In the genomic region with DNA sequence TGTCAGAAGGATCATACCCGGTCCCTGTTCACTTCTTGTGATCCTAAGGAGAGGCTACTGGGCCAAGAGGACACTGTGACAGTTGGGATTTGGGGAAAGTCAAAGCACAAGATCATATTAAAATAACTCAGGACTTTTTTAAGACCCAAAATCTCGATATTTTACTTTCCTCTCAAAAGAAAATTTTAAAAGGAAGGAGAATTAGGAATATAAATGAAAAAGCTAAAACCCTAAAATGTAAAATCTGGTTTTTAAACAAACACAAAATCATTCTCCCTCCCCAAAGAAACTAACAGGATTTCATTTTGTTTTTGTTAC, we compare ENCODE assay signal across 19 cellular contexts. TPM values are rescaled to one million over a fixed set of nuclear protein-coding genes. Genes with fewer than 3 reads are reported as not detected.
A peak's percentile ranks its signal among the peaks of the same experiment; 100 is the strongest.
DNase-seq lines count a peak whose midpoint lies in the region; ATAC-seq, FAIRE-seq and TF ChIP-seq lines count a peak whose summit lies in the region.
"Had no signal": no experiment of that assay in that cellular context is flagged by ENCODE, and none has a peak within 500 bp of the region (broad histone marks: within the 10 kb centered on the region; RNA-seq: fewer than 3 reads in every experiment).

No MANE protein-coding gene starts in this region.

- intact Hi-C loops in K562 (cut with micrococcal nuclease) (loop anchor here (5.0 kb wide), 1 partner anchor 33 kb away; no protein-coding TSS in a partner anchor), upper lobe of right lung (cut with DNase I) (no loop called here)

- POLR2A ChIA-PET in K562 (lab: Yijun Ruan, JAX), result interaction anchor here (1.0 to 1.6 kb wide), 4 partner anchors 11 to 33 kb away, joined by 3 to 8 read pairs (median 3); no protein-coding TSS in a partner anchor
- POLR2A ChIA-PET in activated CD4-positive, alpha-beta memory T cell treated with anti-CD3 and anti-CD28 coated beads, Interleukin-2, amount 10 ng/mL, durations not matched to agents 7 days and 5 days (lab: Charles Lee), result no interaction called here

- no peak for DNase-seq in activated naive CD8-positive, alpha-beta T cell treated with anti-CD3 and anti-CD28 coated beads, Interleukin-2, amount 50 U/mL, for 24 hours
- DNase-seq in activated naive CD8-positive, alpha-beta T cell treated with anti-CD3 and anti-CD28 coated beads for 36 hours, result no peak
- DNase-seq in K562 (ENCODE audit: extremely low read depth in 1 of 4, low spot score in 3 of 4) (peak in 1 of 4 experiments; percentile 6), neuronal stem cell (ENCODE audit: low spot score) (no peak), upper lobe of right lung (no peak), HTR-8/SVneo (ENCODE audit: insufficient read length, low spot score) (no peak)
- DNase-seq in activated CD4-positive, alpha-beta memory T cell treated with anti-CD3 and anti-CD28 coated beads, Interleukin-2, amount 10 ng/mL, durations not matched to agents 7 days and 5 days, result no peak
- DNase-seq: 8988T, AML-193, Calu3, DMS79, GOT3, H9, IMR-90 had no signal

- no peak overlapping the region for H4K91ac ChIP-seq in neuronal stem cell (ENCODE audit: low read depth, low read length, poor library complexity)

- H4K8ac ChIP-seq in neuronal stem cell (ENCODE audit: low read depth, low read length), result no peak overlapping the region

- H3K4ac ChIP-seq in neuronal stem cell (ENCODE audit: low read length), result no peak overlapping the region

- no peak overlapping the region for H3K18ac ChIP-seq in neuronal stem cell (ENCODE audit: low read length)

- no peaks in the 10 kb centered on the region for H3K9me1 ChIP-seq in K562 (ENCODE audit: control insufficient read depth, insufficient read depth, low read length)

- H3K36me3 ChIP-seq in K562 (ENCODE audit: control insufficient read depth, insufficient read depth, low read length), result no peaks in the 10 kb centered on the region
- H3K36me3 ChIP-seq in neuronal stem cell (replicated peaks in 1 of 2; ENCODE audit: control insufficient read depth in 2 of 2, insufficient read depth in 2 of 2, low read length in 2 of 2), result no peaks in the 10 kb centered on the region
- no peaks in the 10 kb centered on the region for H3K36me3 ChIP-seq in upper lobe of right lung

- H3K4me2 ChIP-seq in K562 (ENCODE audit: insufficient read depth, low read length), result peak overlapping the region; percentile 64
- no peak overlapping the region for H3K4me2 ChIP-seq in neuronal stem cell (ENCODE audit: insufficient read depth, low read length, poor library complexity, severe bottlenecking)

- H3K79me2 ChIP-seq in K562 (ENCODE audit: control insufficient read depth, insufficient read depth, low read length), result peaks cover 9% of the 10 kb centered on the region; the same call in 1 of the 3 replicates

- no peak overlapping the region for H2BK12ac ChIP-seq in neuronal stem cell (ENCODE audit: low read length)

- H3K9me3 ChIP-seq in K562 (replicated peaks; ENCODE audit: control insufficient read depth, insufficient read depth, low read depth, low read length) (0 out of 2 replicates have a peak, but pooled peaks cover 2% of the 10 kb centered on the region), neuronal stem cell (replicated peaks in 1 of 2; ENCODE audit: control insufficient read depth in 2 of 2, insufficient read depth in 1 of 2, low read depth in 1 of 2, low read length in 2 of 2) (peaks cover 0 to 5% of the 10 kb centered on the region in 2 donors), upper lobe of right lung (no peaks in the 10 kb centered on the region)

- peak overlapping the region; percentile 28 for H3K4me3 ChIP-seq in K562
- H3K4me3 ChIP-seq in neuronal stem cell (ENCODE audit: low read length in 2 of 2), result peak overlapping the region in 1 of 2 donors; percentile 18
- H3K4me3 ChIP-seq in upper lobe of right lung, result no peak overlapping the region
- H3K4me3 ChIP-seq: GM12878 had no signal

- FAIRE-seq in K562 (lab: Jason Lieb, UNC) (no peak), HTR-8/SVneo (lab: Jason Lieb, UNC) (no peak)
- FAIRE-seq: GM12878, GM18507 had no signal

- H3K27ac Mint-ChIP-seq in activated naive CD8-positive, alpha-beta T cell treated with anti-CD3 and anti-CD28 coated beads, Interleukin-2, amount 50 U/mL, for 24 hours, result peak overlapping the region; percentile 14
- no peak overlapping the region for H3K27ac Mint-ChIP-seq in activated naive CD8-positive, alpha-beta T cell treated with anti-CD3 and anti-CD28 coated beads for 36 hours
- no peak overlapping the region for H3K27ac Mint-ChIP-seq in activated CD4-positive, alpha-beta memory T cell treated with anti-CD3 and anti-CD28 coated beads, Interleukin-2, amount 10 ng/mL, durations not matched to agents 7 days and 5 days
- H3K27ac Mint-ChIP-seq: CD4-positive, CD25-positive, alpha-beta regulatory T cell; H9 had no signal

- H2AFZ ChIP-seq in K562 (ENCODE audit: low read depth, low read length) (peak overlapping the region; percentile 88), neuronal stem cell (ENCODE audit: low read length) (peak overlapping the region; percentile 31)

- H3K27ac ChIP-seq in K562 (ENCODE audit: extremely low read depth, low read depth, low read length) (peak overlapping the region; percentile 86), neuronal stem cell (replicated peaks; ENCODE audit: low read length) (no peak overlapping the region), upper lobe of right lung (no peak overlapping the region)

- WGBS in K562 (ENCODE audit: insufficient coverage, low coverage, missing lambda C conversion rate), result 5% methylated on average over 2 of the region's 2 CpGs
- WGBS in neuronal stem cell (ENCODE audit: extremely low coverage in 2 of 2, insufficient read length in 2 of 2, insufficient replicate concordance in 1 of 2), 2 donors, result no CpG with 5 or more reads among the region's 2 CpGs

- H3K27me3 ChIP-seq in K562 (ENCODE audit: control insufficient read depth in 2 of 2, insufficient read depth in 2 of 2, low read length in 2 of 2), result no peaks in the 10 kb centered on the region
- H3K27me3 ChIP-seq in neuronal stem cell (ENCODE audit: control insufficient read depth in 3 of 3, insufficient read depth in 3 of 3, low read depth in 1 of 3, low read length in 3 of 3), result no peaks in the 10 kb centered on the region
- peaks cover 8% of the 10 kb centered on the region for H3K27me3 ChIP-seq in upper lobe of right lung
- H3K27me3 ChIP-seq: BLaER1 treated with 17β-estradiol and CSF1 and Interleukin-3, amounts not matched to agents 10 nM and 100 nM had no signal

- TSS peak; percentile 94 for BruUV-seq in K562 (replicated peaks; lab: Mats Ljungman, UMichigan)

- in situ Hi-C loops in K562 (cut with MboI), result no loop called here

- H3K9me3 Mint-ChIP-seq in activated naive CD8-positive, alpha-beta T cell treated with anti-CD3 and anti-CD28 coated beads, Interleukin-2, amount 50 U/mL, for 24 hours, result no peaks in the 10 kb centered on the region
- no peaks in the 10 kb centered on the region for H3K9me3 Mint-ChIP-seq in activated naive CD8-positive, alpha-beta T cell treated with anti-CD3 and anti-CD28 coated beads for 36 hours
- H3K9me3 Mint-ChIP-seq in activated CD4-positive, alpha-beta memory T cell treated with anti-CD3 and anti-CD28 coated beads, Interleukin-2, amount 10 ng/mL, durations not matched to agents 7 days and 5 days, result peaks cover 2% of the 10 kb centered on the region

- no peak for TF ChIP-seq POLR2A in K562 (conservative IDR thresholded peaks at IDR 0.05)

- CTCF ChIA-PET in K562 (lab: Yijun Ruan, JAX; ENCODE audit: low intra/inter-chr PET ratio), result interaction anchor here (1.0 kb wide), 1 partner anchor 51 kb away, joined by 3 read pairs; no protein-coding TSS in a partner anchor
- CTCF ChIA-PET in activated CD4-positive, alpha-beta memory T cell treated with anti-CD3 and anti-CD28 coated beads, Interleukin-2, amount 10 ng/mL, durations not matched to agents 7 days and 5 days (lab: Charles Lee), result no interaction called here

- H3K4me1 ChIP-seq in K562 (replicated peaks in 1 of 2; ENCODE audit: control insufficient read depth in 2 of 2, insufficient read depth in 2 of 2, low read length in 2 of 2) (peaks cover 9 to 44% of the 10 kb centered on the region in 2 experiments), neuronal stem cell (ENCODE audit: control insufficient read depth in 2 of 2, insufficient read depth in 1 of 2, low read depth in 1 of 2, low read length in 2 of 2) (peaks cover 0 to 15% of the 10 kb centered on the region in 2 donors), upper lobe of right lung (no peaks in the 10 kb centered on the region)

- H2BK15ac ChIP-seq in neuronal stem cell (ENCODE audit: low read length), result no peak overlapping the region

- H2BK120ac ChIP-seq in neuronal stem cell (ENCODE audit: low read depth, low read length), result no peak overlapping the region

- TF ChIP-seq EP300 in K562 (IDR thresholded peaks at IDR 0.05; ENCODE audit: low read length), result no peak

- TF ChIP-seq RAD21 in K562 (CRISPR knock-in tag; conservative IDR thresholded peaks at IDR 0.05 in 1 of 2, IDR thresholded peaks at IDR 0.05 in 1 of 2), result no peak

- no peak overlapping the region for H2AK5ac ChIP-seq in neuronal stem cell (ENCODE audit: low read depth, low read length)

- no peak for ATAC-seq in activated naive CD8-positive, alpha-beta T cell treated with anti-CD3 and anti-CD28 coated beads, Interleukin-2, amount 50 U/mL, for 24 hours
- ATAC-seq in K562 (peak; percentile 47), upper lobe of right lung (no peak)
- ATAC-seq: GM12878 had no signal

- H3K36me3 Mint-ChIP-seq in activated naive CD8-positive, alpha-beta T cell treated with anti-CD3 and anti-CD28 coated beads, Interleukin-2, amount 50 U/mL, for 24 hours (ENCODE audit: low read depth), result no peaks in the 10 kb centered on the region
- H3K36me3 Mint-ChIP-seq in activated naive CD8-positive, alpha-beta T cell treated with anti-CD3 and anti-CD28 coated beads for 36 hours, result no peaks in the 10 kb centered on the region
- H3K36me3 Mint-ChIP-seq in activated CD4-positive, alpha-beta memory T cell treated with anti-CD3 and anti-CD28 coated beads, Interleukin-2, amount 10 ng/mL, durations not matched to agents 7 days and 5 days (ENCODE audit: low read depth), result peaks cover 12% of the 10 kb centered on the region
- H3K36me3 Mint-ChIP-seq: CD4-positive, CD25-positive, alpha-beta regulatory T cell had no signal

- H2BK5ac ChIP-seq in neuronal stem cell (ENCODE audit: low read length), result no peak overlapping the region

- no peak overlapping the region for H3K4me3 Mint-ChIP-seq in activated naive CD8-positive, alpha-beta T cell treated with anti-CD3 and anti-CD28 coated beads, Interleukin-2, amount 50 U/mL, for 24 hours
- H3K4me3 Mint-ChIP-seq in activated naive CD8-positive, alpha-beta T cell treated with anti-CD3 and anti-CD28 coated beads for 36 hours, result no peak overlapping the region
- no peak overlapping the region for H3K4me3 Mint-ChIP-seq in activated CD4-positive, alpha-beta memory T cell treated with anti-CD3 and anti-CD28 coated beads, Interleukin-2, amount 10 ng/mL, durations not matched to agents 7 days and 5 days
- H3K4me3 Mint-ChIP-seq: CD4-positive, CD25-positive, alpha-beta regulatory T cell; H9 had no signal

- H3K79me1 ChIP-seq in neuronal stem cell (ENCODE audit: low read depth, low read length), result no peaks in the 10 kb centered on the region

- H3K4me1 Mint-ChIP-seq in activated naive CD8-positive, alpha-beta T cell treated with anti-CD3 and anti-CD28 coated beads, Interleukin-2, amount 50 U/mL, for 24 hours, result peaks cover 4% of the 10 kb centered on the region
- peaks cover 2% of the 10 kb centered on the region for H3K4me1 Mint-ChIP-seq in activated naive CD8-positive, alpha-beta T cell treated with anti-CD3 and anti-CD28 coated beads for 36 hours
- H3K4me1 Mint-ChIP-seq in activated CD4-positive, alpha-beta memory T cell treated with anti-CD3 and anti-CD28 coated beads, Interleukin-2, amount 10 ng/mL, durations not matched to agents 7 days and 5 days, result peaks cover 10% of the 10 kb centered on the region
- H3K4me1 Mint-ChIP-seq: CD4-positive, CD25-positive, alpha-beta regulatory T cell had no signal

- peaks cover 2% of the 10 kb centered on the region for H3K27me3 Mint-ChIP-seq in activated naive CD8-positive, alpha-beta T cell treated with anti-CD3 and anti-CD28 coated beads, Interleukin-2, amount 50 U/mL, for 24 hours
- no peaks in the 10 kb centered on the region for H3K27me3 Mint-ChIP-seq in activated naive CD8-positive, alpha-beta T cell treated with anti-CD3 and anti-CD28 coated beads for 36 hours
- peaks cover 37% of the 10 kb centered on the region for H3K27me3 Mint-ChIP-seq in activated CD4-positive, alpha-beta memory T cell treated with anti-CD3 and anti-CD28 coated beads, Interleukin-2, amount 10 ng/mL, durations not matched to agents 7 days and 5 days

- H3K9ac ChIP-seq in K562 (ENCODE audit: insufficient read depth in 1 of 2, low read depth in 2 of 2, low read length in 2 of 2) (peak overlapping the region in 1 of 2 experiments; percentile 80; a peak in 2 of 4 replicates), neuronal stem cell (ENCODE audit: low read depth, low read length, poor library complexity) (no peak overlapping the region)

- H3K23ac ChIP-seq in neuronal stem cell (ENCODE audit: low read depth, low read length, poor library complexity), result no peak overlapping the region

- TF ChIP-seq CTCF in K562 (IDR thresholded peaks at IDR 0.05 in 2 of 3, conservative IDR thresholded peaks at IDR 0.05 in 1 of 3; ENCODE audit: insufficient read depth in 2 of 3, low read depth in 1 of 3, low read length in 3 of 3) (no peak), upper lobe of right lung (IDR thresholded peaks at IDR 0.05) (no peak)

- H3K14ac ChIP-seq in neuronal stem cell (ENCODE audit: low read length), result no peak overlapping the region

- H4K20me1 ChIP-seq in K562 (replicated peaks; ENCODE audit: control insufficient read depth, insufficient read depth, low read length), result no peaks in the 10 kb centered on the region

RNA-seq across cellular contexts. Expression of gene ALOX5, which starts 36.4 kb away (rescaled TPM):
- total RNA-seq in activated naive CD8-positive, alpha-beta T cell treated with anti-CD3 and anti-CD28 coated beads for 36 hours, result under 1 TPM; 0.62 to 0.96 TPM
- total RNA-seq in K562 (2011; cell fraction: chromatin; rRNA removed; ENCODE audit: low replicate concordance), result 3.5 and 4.3 TPM in 2 replicates
- total RNA-seq in K562 (2011; cell fraction: nucleolus; rRNA removed), result 2.2 and 3.8 TPM in 2 replicates
- total RNA-seq in K562 (2011; cell fraction: nucleoplasm; rRNA removed), result 2.5 and 2.6 TPM in 2 replicates
- 1.1 and 1.9 TPM in 2 replicates for total RNA-seq in K562 (2014; rRNA removed)
- 0.51 and 0.73 TPM in 2 replicates for total RNA-seq in K562 (2014; rRNA removed; fragmentation: Illumina TruSeq; extraction: Trizol)
- 1.8 and 1.9 TPM in 2 replicates for total RNA-seq in K562 (2015; rRNA removed; fragmentation: Illumina TruSeq; extraction: Trizol)
- total RNA-seq in K562 (2021), result 0.92 and 2.0 TPM in 2 replicates
- 0.74 and 6.5 TPM in 2 replicates for polyA plus RNA-seq in K562 (2011; rRNA removed)
- polyA plus RNA-seq in K562 (2011; cell fraction: cytosol; rRNA removed), result 0.61 and 3.8 TPM in 2 replicates
- polyA plus RNA-seq in K562 (2011; cell fraction: nucleus; rRNA removed), result 10.6 and 47.2 TPM in 2 replicates
- polyA plus RNA-seq in K562 (2012), result 4.9 and 23.7 TPM in 2 replicates
- polyA plus RNA-seq in K562 (2014; fragmentation: Illumina TruSeq; extraction: Trizol), result 1.4 and 1.5 TPM in 2 replicates
- under 1 TPM; 0.10 to 0.13 TPM for polyA plus RNA-seq in K562 (2014; fragmentation: Nextera tagmentation; extraction: Ambion mirVana)
- polyA plus RNA-seq in K562 (2014; rRNA removed), result 1.6 and 2.4 TPM in 2 replicates
- polyA minus RNA-seq in K562 (2011; rRNA and poly(A)+ RNA removed), result 0.46 and 3.2 TPM in 2 replicates
- 2.5 TPM in 1 of 2 replicates, not detected in the other for polyA minus RNA-seq in K562 (2011; cell fraction: cytosol; rRNA and poly(A)+ RNA removed)
- polyA minus RNA-seq in K562 (2011; cell fraction: nucleus; rRNA and poly(A)+ RNA removed), result 2.0 and 18.2 TPM in 2 replicates
- polyA plus RNA-seq in neuronal stem cell (2013, experiment 1 of 2), result 0.73 TPM
- 0.97 TPM for polyA plus RNA-seq in neuronal stem cell (2013, experiment 2 of 2)
- 128 TPM for total RNA-seq in upper lobe of right lung
- 1 to 10 TPM; 6.8 to 7.5 TPM for total RNA-seq in activated CD4-positive, alpha-beta memory T cell treated with anti-CD3 and anti-CD28 coated beads, Interleukin-2, amount 10 ng/mL, durations not matched to agents 7 days and 5 days
- total RNA-seq: G401, IMR-90 had no signal
- polyA plus RNA-seq: IMR-90 had no signal

Comparison
In these comparisons a context has a peak if more than half of its experiments do, and no peak if none do; other contexts are left out.
1. RNA of gene ALOX5, which starts 36.4 kb away (total RNA-seq): 128 TPM in upper lobe of right lung (single experiment); 6.8 to 7.5 TPM in activated CD4-positive, alpha-beta memory T cell treated with anti-CD3 and anti-CD28 coated beads, Interleukin-2, amount 10 ng/mL, durations not matched to agents 7 days and 5 days, 0.51 to 4.3 TPM in K562 and 0.62 to 0.96 TPM in activated naive CD8-positive, alpha-beta T cell treated with anti-CD3 and anti-CD28 coated beads for 36 hours; every median in the first group is over 10 times any median in the second.